ENCODE assay signal across 8 cellular contexts in the genomic region with DNA sequence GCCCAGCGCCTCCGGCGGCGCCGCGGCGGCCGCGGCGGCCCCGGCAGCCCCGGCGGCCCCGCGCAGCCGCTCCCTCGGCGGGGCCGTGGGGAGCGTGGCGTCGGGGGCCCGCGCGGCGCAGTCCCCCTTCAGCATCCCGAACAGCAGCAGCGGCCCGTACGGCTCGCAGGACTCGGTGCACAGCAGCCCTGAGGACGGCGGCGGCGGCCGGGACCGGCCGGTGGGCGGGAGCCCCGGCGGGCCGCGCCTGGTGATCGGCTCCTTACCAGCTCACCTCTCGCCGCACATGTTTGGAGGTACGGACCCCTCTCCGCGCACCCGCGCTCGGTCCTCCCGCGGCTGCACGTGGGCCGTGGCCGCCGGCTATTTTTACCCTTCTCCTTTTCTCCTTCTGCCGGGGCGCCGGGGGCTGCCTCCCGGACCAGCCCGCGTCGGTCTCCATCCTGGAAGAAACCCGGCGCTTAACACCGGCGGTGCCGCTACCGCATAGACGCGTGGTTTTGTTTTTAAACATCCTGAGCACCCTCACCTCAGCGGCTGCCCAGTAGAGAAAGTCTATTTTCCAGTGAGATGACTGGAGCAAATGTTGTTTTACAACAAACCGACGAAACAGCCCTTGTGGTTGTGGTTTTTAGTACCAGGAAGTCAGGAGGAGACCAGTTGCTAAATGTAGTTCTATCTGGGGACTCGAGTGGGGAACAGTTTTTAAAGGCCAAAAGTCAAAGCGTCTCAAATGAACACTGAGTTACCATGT. TPM values are rescaled to one million over a fixed set of nuclear protein-coding genes. Genes with fewer than 3 reads are reported as not detected.
DNase-seq lines count a peak whose midpoint lies in the region; ATAC-seq and TF ChIP-seq lines count a peak whose summit lies in the region.

No MANE protein-coding gene starts in this region.

- H3K27me3 Mint-ChIP-seq in naive thymus-derived CD4-positive, alpha-beta T cell: peaks cover 0 to 2% (median 0%) of the 10 kb centered on the region in 5 donors

- H3K27me3 ChIP-seq in naive thymus-derived CD4-positive, alpha-beta T cell (ENCODE audit: control insufficient read depth in 2 of 2, insufficient read depth in 2 of 2, low read length in 2 of 2): no peaks in the 10 kb centered on the region
- H3K27me3 ChIP-seq in stomach smooth muscle (ENCODE audit: control insufficient read depth in 1 of 2, insufficient read depth in 2 of 2, low read length in 2 of 2): no peaks in the 10 kb centered on the region

- peaks cover 41 to 57% (median 53%) of the 10 kb centered on the region in 7 donors for H3K4me1 Mint-ChIP-seq in naive thymus-derived CD4-positive, alpha-beta T cell

- peak overlapping the region; percentile 83 for H3K27ac ChIP-seq in naive thymus-derived CD4-positive, alpha-beta T cell (ENCODE audit: low read depth, low read length)
- H3K27ac ChIP-seq in stomach smooth muscle (ENCODE audit: low read length): peak overlapping the region; percentile 80

- H3K9ac ChIP-seq in stomach smooth muscle (ENCODE audit: low read length in 2 of 2): peak overlapping the region; percentile 29 to 55

- no peaks in the 10 kb centered on the region for H3K36me3 ChIP-seq in naive thymus-derived CD4-positive, alpha-beta T cell (ENCODE audit: control insufficient read depth in 2 of 3, insufficient read depth in 3 of 3, low read length in 3 of 3)
- no peaks in the 10 kb centered on the region for H3K36me3 ChIP-seq in stomach smooth muscle (ENCODE audit: control insufficient read depth in 2 of 2, insufficient read depth in 2 of 2, low read length in 2 of 2)

- H3K9me3 ChIP-seq in naive thymus-derived CD4-positive, alpha-beta T cell (ENCODE audit: control insufficient read depth in 2 of 3, low read length in 3 of 3): no peaks in the 10 kb centered on the region
- H3K9me3 ChIP-seq in stomach smooth muscle (ENCODE audit: control insufficient read depth in 2 of 2, low read length in 2 of 2): no peaks in the 10 kb centered on the region

- peak overlapping the region; percentile 89 to 99 (median 96) for H3K27ac Mint-ChIP-seq in naive thymus-derived CD4-positive, alpha-beta T cell

- TF ChIP-seq POLR2A in erythroblast (IDR thresholded peaks at IDR 0.05; ENCODE audit: low read length): no peak

- ATAC-seq in HG02763 (IDR thresholded peaks at IDR 0.05; ENCODE audit: unreplicated experiment): peak; percentile 3
- ATAC-seq in naive thymus-derived CD4-positive, alpha-beta T cell: no peak

- peak overlapping the region; percentile 58 for H3K4me3 ChIP-seq in naive thymus-derived CD4-positive, alpha-beta T cell (ENCODE audit: low read length)
- peak overlapping the region; percentile 67 to 85 for H3K4me3 ChIP-seq in stomach smooth muscle (ENCODE audit: low read length in 2 of 2)

- H3K4me1 ChIP-seq in naive thymus-derived CD4-positive, alpha-beta T cell (ENCODE audit: control insufficient read depth in 2 of 2, insufficient read depth in 2 of 2, low read length in 2 of 2): peaks cover 12 to 29% of the 10 kb centered on the region in 2 donors
- peaks cover 4% of the 10 kb centered on the region for H3K4me1 ChIP-seq in stomach smooth muscle (ENCODE audit: control insufficient read depth, insufficient read depth, low read length)

- POLR2A ChIA-PET in naive thymus-derived CD4-positive, alpha-beta T cell (lab: Charles Lee): interaction anchor here (0.6 to 4.6 kb wide), 7 partner anchors 20 to 193 kb away, joined by 3 to 50 read pairs (median 4); partner anchors contain the start of gene NOD1

- H3K9me3 Mint-ChIP-seq in naive thymus-derived CD4-positive, alpha-beta T cell: peaks cover 0 to 4% (median 0%) of the 10 kb centered on the region in 11 donors

- peak; percentile 25 for DNase-seq in NCI-H2029 treated with DMSO at 0.1 percent for 48 hours (lab: John Stamatoyannopoulos, UW)
- DNase-seq in NCI-H2029 (lab: John Stamatoyannopoulos, UW): no peak
- peak; percentile 72 for DNase-seq in NCI-H69 (lab: John Stamatoyannopoulos, UW)
- DNase-seq in activated CD8-positive, alpha-beta memory T cell treated with anti-CD3 and anti-CD28 coated beads, Interleukin-2, amount 50 U/mL, for 4 hours: peak; percentile 49
- DNase-seq in erythroblast (lab: John Stamatoyannopoulos, UW): peak; percentile 66 to 73
- peak; percentile 20 to 66 (median 56) for DNase-seq in naive thymus-derived CD4-positive, alpha-beta T cell

- peak overlapping the region; percentile 87 to 100 (median 95) for H3K4me3 Mint-ChIP-seq in naive thymus-derived CD4-positive, alpha-beta T cell

- intact Hi-C loops in naive thymus-derived CD4-positive, alpha-beta T cell (cut with micrococcal nuclease): loop anchor here (2.0 to 10.0 kb wide), 5 partner anchors 45 to 159 kb away; partner anchors contain the start of gene MTURN (in 1 of the 2)

- H3K36me3 Mint-ChIP-seq in naive thymus-derived CD4-positive, alpha-beta T cell: peaks cover 0 to 21% (median 3%) of the 10 kb centered on the region in 5 donors

- CTCF ChIA-PET in naive thymus-derived CD4-positive, alpha-beta T cell (lab: Charles Lee): interaction anchor here (0.6 to 1.0 kb wide), 3 partner anchors 39 to 63 kb away, joined by 3 to 4 read pairs (median 3); no protein-coding TSS in a partner anchor

RNA-seq across cellular contexts. Expression of gene ZNRF2, which starts 1.3 kb away (rescaled TPM):
- 10 to 100 TPM; 13.7 to 28.0 (median 24.4) TPM for total RNA-seq in naive thymus-derived CD4-positive, alpha-beta T cell
- polyA plus RNA-seq in naive thymus-derived CD4-positive, alpha-beta T cell: under 1 TPM; 0.69 to 0.98 TPM
